In genomic region chr19:12784871-12785430, GRCh38 we compare ENCODE assay signal across 9 cellular contexts. TPM values are rescaled to one million over a fixed set of nuclear protein-coding genes. Genes with fewer than 3 reads are reported as not detected.
A peak's percentile ranks its signal among the peaks of the same experiment; 100 is the strongest.
DNase-seq lines count a peak whose midpoint lies in the region; ATAC-seq and TF ChIP-seq lines count a peak whose summit lies in the region.
"Had no signal": no experiment of that assay in that cellular context is flagged by ENCODE, and none has a peak within 500 bp of the region (broad histone marks: within the 10 kb centered on the region; RNA-seq: fewer than 3 reads in every experiment).

No MANE protein-coding gene starts in this region.

- ATAC-seq in aorta (ENCODE audit: low FRiP score) = no peak
- no peak for ATAC-seq in HG02973 (IDR thresholded peaks at IDR 0.05; ENCODE audit: unreplicated experiment)

- no peaks in the 10 kb centered on the region for H3K9me3 ChIP-seq in Peyer's patch
- no peaks in the 10 kb centered on the region for H3K9me3 ChIP-seq in esophagus (ENCODE audit: control insufficient read depth in 2 of 2, insufficient read depth in 1 of 2, low read depth in 1 of 2, low read length in 1 of 2)
- no peaks in the 10 kb centered on the region for H3K9me3 ChIP-seq in aorta (ENCODE audit: control insufficient read depth, low read length)

- 37 to 39% methylated on average over 5 of the region's 5 CpGs for WGBS in esophagus, 2 donors
- WGBS in aorta, 2 donors = 43 to 48% methylated on average over 5 of the region's 5 CpGs

- TF ChIP-seq POLR2A in Peyer's patch (IDR thresholded peaks at IDR 0.05) = no peak

- TF ChIP-seq CTCF in Peyer's patch (IDR thresholded peaks at IDR 0.05) = no peak
- no peak for TF ChIP-seq CTCF in GM13976 (IDR thresholded peaks at IDR 0.05; ENCODE audit: borderline replicate concordance, control extremely low read depth, extremely low read depth, insufficient read depth, missing control alignments)

- H3K4me3 ChIP-seq in Peyer's patch = no peak overlapping the region
- H3K4me3 ChIP-seq in esophagus (ENCODE audit: low read depth in 1 of 2, low read length in 2 of 2) = peak overlapping the region; percentile 4 to 11
- peak overlapping the region in 1 of 7 experiments; percentile 0 for H3K4me3 ChIP-seq in skin epidermis
- no peak overlapping the region for H3K4me3 ChIP-seq in aorta (ENCODE audit: low read length in 2 of 2)

- intact Hi-C loops in aorta (cut with DNase I) = no loop called here

- H3K27me3 ChIP-seq in Peyer's patch (no peaks in the 10 kb centered on the region), esophagus (ENCODE audit: control insufficient read depth in 1 of 2, insufficient read depth in 2 of 2, low read length in 2 of 2) (no peaks in the 10 kb centered on the region), aorta (ENCODE audit: control insufficient read depth in 1 of 2, insufficient read depth in 2 of 2, low read length in 1 of 2) (no peaks in the 10 kb centered on the region)

- H3K4me1 ChIP-seq in Peyer's patch (peaks cover 24 to 72% (median 49%) of the 10 kb centered on the region in 4 donors), esophagus (ENCODE audit: control insufficient read depth in 2 of 2, insufficient read depth in 2 of 2, low read length in 1 of 2) (peaks cover 7 to 30% of the 10 kb centered on the region in 2 donors), aorta (ENCODE audit: control insufficient read depth in 1 of 2, insufficient read depth in 2 of 2, low read length in 2 of 2) (no peaks in the 10 kb centered on the region)

- in situ Hi-C loops in G401 (cut with HindIII; ENCODE audit: low sequenced_read_pairs) = no loop called here
- in situ Hi-C loops in GM13976 (cut with MboI; ENCODE audit: low sequenced_read_pairs, unreplicated experiment) = no loop called here

- peak overlapping the region; percentile 97 to 100 (median 100) for H3K27ac ChIP-seq in Peyer's patch
- peak overlapping the region; percentile 92 to 99 for H3K27ac ChIP-seq in esophagus (ENCODE audit: low read depth in 2 of 2, low read length in 1 of 2)
- peak overlapping the region in 20 of 21 experiments; percentile 95 to 100 (median 98) for H3K27ac ChIP-seq in skin epidermis
- peak overlapping the region in 1 of 2 donors; percentile 93 for H3K27ac ChIP-seq in aorta (ENCODE audit: low read depth in 1 of 2, low read length in 2 of 2)

- DNase-seq in GF-D8 (lab: John Stamatoyannopoulos, UW) = peak; percentile 32
- peak in 1 of 3 donors; percentile 56 for DNase-seq in Peyer's patch
- DNase-seq in G401 (ENCODE audit: low spot score) = no peak
- DNase-seq in GM13976 (ENCODE audit: low spot score) = no peak
- no peak for DNase-seq in aorta

- no peaks in the 10 kb centered on the region for H3K36me3 ChIP-seq in Peyer's patch
- H3K36me3 ChIP-seq in esophagus (ENCODE audit: control insufficient read depth in 2 of 2, insufficient read depth in 2 of 2, low read length in 1 of 2) = no peaks in the 10 kb centered on the region
- H3K36me3 ChIP-seq in aorta (ENCODE audit: control insufficient read depth in 1 of 2, insufficient read depth in 2 of 2, low read length in 1 of 2) = no peaks in the 10 kb centered on the region

RNA-seq across cellular contexts. Expression of gene JUNB, which starts 6.3 kb away (rescaled TPM):
- total RNA-seq in Peyer's patch = 100 to 1,000 TPM; 111 to 324 (median 152) TPM
- polyA plus RNA-seq in esophagus = 100 to 1,000 TPM; 175 to 339 TPM
- 28.3 and 35.9 TPM in 2 replicates for total RNA-seq in G401 (2014; rRNA removed; shearing (Covaris generic))
- total RNA-seq in aorta = 100 to 1,000 TPM; 250 to 609 TPM
- 100 to 1,000 TPM in 1 of 2 donors, 10 to 100 TPM in 1; 97.0 to 623 TPM for polyA plus RNA-seq in aorta

RNA-seq across cellular contexts. Expression of gene HOOK2, which starts 9.6 kb away (rescaled TPM):
- total RNA-seq in Peyer's patch = 100 to 1,000 TPM; 193 to 379 (median 285) TPM
- polyA plus RNA-seq in esophagus = 100 to 1,000 TPM in 1 of 2 donors, 10 to 100 TPM in 1; 47.9 to 103 TPM
- 19.4 and 20.2 TPM in 2 replicates for total RNA-seq in G401 (2014; rRNA removed; shearing (Covaris generic))
- total RNA-seq in aorta = 10 to 100 TPM; 28.5 to 45.5 TPM
- 10 to 100 TPM; 14.4 to 92.5 TPM for polyA plus RNA-seq in aorta

RNA-seq across cellular contexts. Expression of gene PRDX2, which starts 16.6 kb away (rescaled TPM):
- total RNA-seq in Peyer's patch = 100 to 1,000 TPM; 150 to 461 (median 375) TPM
- 100 to 1,000 TPM; 157 to 323 TPM for polyA plus RNA-seq in esophagus
- total RNA-seq in G401 (2014; rRNA removed; shearing (Covaris generic)) = 290 and 300 TPM in 2 replicates
- total RNA-seq in aorta = 100 to 1,000 TPM in 1 of 2 donors, 10 to 100 TPM in 1; 90.5 to 118 TPM
- polyA plus RNA-seq in aorta = 100 to 1,000 TPM; 151 to 202 TPM

RNA-seq across cellular contexts. Expression of gene THSD8, which starts 16.9 kb away (rescaled TPM):
- total RNA-seq in Peyer's patch (not detected), aorta (1 to 10 TPM in 1 of 2 donors, not detected in 1; 1.2 TPM)
- polyA plus RNA-seq in esophagus (1 to 10 TPM; 2.8 to 8.4 TPM), aorta (1 to 10 TPM in 1 of 2 donors, not detected in 1; 2.5 TPM)
- not detected in 2 replicates for total RNA-seq in G401 (2014; rRNA removed; shearing (Covaris generic))
- total RNA-seq: RPMI7951 had no signal

RNA-seq across cellular contexts. Expression of gene RNASEH2A, which starts 21.4 kb away (rescaled TPM):
- total RNA-seq in Peyer's patch = 10 to 100 TPM in 2 of 4 donors, 1 to 10 TPM in 2; 5.9 to 24.8 (median 9.4) TPM
- polyA plus RNA-seq in esophagus = 10 to 100 TPM in 1 of 2 donors, 1 to 10 TPM in 1; 6.9 to 20.8 TPM
- 69.1 and 124 TPM in 2 replicates for total RNA-seq in G401 (2014; rRNA removed; shearing (Covaris generic))
- 1 to 10 TPM; 2.9 to 7.2 TPM for total RNA-seq in aorta
- 1 to 10 TPM; 1.6 to 3.3 TPM for polyA plus RNA-seq in aorta

Comparison
In these comparisons a context has a peak if more than half of its experiments do, and no peak if none do; other contexts are left out.
1. H3K4me3 ChIP-seq: peak in esophagus (2 of 2); none in Peyer's patch (0 of 4) and aorta (0 of 2).